In the genomic region with DNA sequence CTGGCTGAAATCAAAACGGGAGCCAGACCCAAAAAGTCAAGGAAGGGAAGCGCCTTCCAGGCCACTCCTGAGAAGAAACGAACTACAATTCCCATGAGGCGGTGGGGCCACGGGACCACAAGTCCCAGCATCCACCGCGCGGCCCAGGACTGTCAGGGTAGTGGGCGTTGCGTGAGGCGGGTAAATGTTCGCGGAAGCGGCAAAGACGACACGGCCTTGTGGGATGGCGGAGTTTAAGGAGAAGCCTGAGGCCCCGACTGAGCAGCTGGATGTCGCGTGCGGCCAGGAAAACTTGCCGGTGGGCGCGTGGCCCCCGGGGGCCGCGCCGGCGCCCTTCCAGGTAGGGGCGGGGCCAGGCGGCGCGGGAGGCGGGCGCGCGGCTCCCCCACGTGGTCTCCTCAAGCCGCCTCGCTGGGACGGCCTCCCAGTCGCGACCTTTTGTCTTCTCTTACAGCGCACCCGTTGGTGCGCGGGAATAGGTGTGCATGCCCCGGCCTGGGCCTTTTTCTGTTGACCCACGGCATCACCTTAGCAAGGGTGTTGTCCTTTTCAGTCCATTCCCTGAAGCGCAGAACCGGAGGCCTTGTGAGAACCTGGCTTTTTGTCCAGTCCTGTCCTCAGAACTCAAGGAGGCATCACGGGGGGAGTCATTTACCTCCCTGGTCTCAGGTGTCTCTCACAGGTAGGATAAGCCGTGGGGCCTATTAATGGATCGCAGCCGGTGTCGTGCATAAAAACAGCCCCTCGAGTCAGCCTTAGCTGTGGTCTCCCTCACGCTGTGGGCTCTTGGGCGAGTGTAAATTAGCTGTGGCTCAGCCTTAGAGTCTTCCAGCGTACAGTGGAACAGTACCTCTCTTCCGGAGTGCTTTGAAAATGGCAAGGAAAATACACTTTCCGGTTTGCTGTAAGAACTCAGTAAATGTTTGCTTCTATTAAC, we compare ENCODE assay signal across 8 cellular contexts. TPM values are rescaled to one million over a fixed set of nuclear protein-coding genes. Genes with fewer than 3 reads are reported as not detected.
A peak's percentile ranks its signal among the peaks of the same experiment; 100 is the strongest.
DNase-seq lines count a peak whose midpoint lies in the region; ATAC-seq, FAIRE-seq and TF ChIP-seq lines count a peak whose summit lies in the region.

A gene (plus strand): TSS at position 183 of the 937 bp plus-strand sequence. CDS start 2 bp downstream, at position 185.

- in situ Hi-C loops in GM13977 (cut with MboI; ENCODE audit: low pct_unique_long_range_greater_than_20kb, low sequenced_read_pairs, unreplicated experiment) = no loop called here

- H3K4me3 ChIP-seq in right atrium auricular region = peak within 1 kb of the TSS; percentile 64 to 70

- peaks cover 0 to 41% of the 10 kb centered on the region in 2 donors for H3K4me1 ChIP-seq in right atrium auricular region

- no peaks in the 10 kb centered on the region for H3K36me3 ChIP-seq in right atrium auricular region

- peak within 1 kb of the TSS; percentile 90 for H3K27ac Mint-ChIP-seq in T-helper 17 cell

- peak; percentile 99 for ATAC-seq in HG02798 (IDR thresholded peaks at IDR 0.05; ENCODE audit: poor library complexity, unreplicated experiment)
- ATAC-seq in T-helper 17 cell = peak; percentile 96

- TF ChIP-seq CTCF in GM13977 (IDR thresholded peaks at IDR 0.05; ENCODE audit: extremely low read depth, insufficient read depth, missing control alignments) (no peak), right atrium auricular region (IDR thresholded peaks at IDR 0.05) (no peak)

- no peaks in the 10 kb centered on the region for H3K27me3 Mint-ChIP-seq in T-helper 17 cell

- DNase-seq in GM13977 (ENCODE audit: low spot score) (peak; percentile 92), NCI-H1417 treated with DMSO at 0.1 percent for 48 hours (lab: John Stamatoyannopoulos, UW) (peak; percentile 56), T-helper 17 cell (peak; percentile 72), amygdala (lab: John Stamatoyannopoulos, UW) (peak; percentile 56 to 93 (median 81)), right atrium auricular region (ENCODE audit: low spot score) (peak; percentile 96), pulmonary artery endothelial cell (ENCODE audit: low read depth, low spot score) (peak; percentile 40), urothelium cell line (ENCODE audit: low spot score) (peak; percentile 96)

- H3K9me3 ChIP-seq in T-helper 17 cell (ENCODE audit: control insufficient read depth, low read length, poor library complexity, severe bottlenecking) (no peaks in the 10 kb centered on the region), right atrium auricular region (no peaks in the 10 kb centered on the region)

- no peaks in the 10 kb centered on the region for H3K27me3 ChIP-seq in right atrium auricular region

- peaks cover 7% of the 10 kb centered on the region for H3K4me1 Mint-ChIP-seq in T-helper 17 cell

- FAIRE-seq in urothelium cell line (lab: Jason Lieb, UNC) = peak; percentile 91

- peak within 1 kb of the TSS; percentile 93 for H3K27ac ChIP-seq in right atrium auricular region

- H3K4me3 Mint-ChIP-seq in T-helper 17 cell = peak within 1 kb of the TSS; percentile 93

- peaks cover 3% of the 10 kb centered on the region for H3K36me3 Mint-ChIP-seq in T-helper 17 cell (ENCODE audit: low read depth)

RNA-seq across cellular contexts. Expression of the gene that starts here (rescaled TPM):
- total RNA-seq in T-helper 17 cell (1 to 10 TPM; 7.4 to 9.6 TPM), right atrium auricular region (10 to 100 TPM; 13.5 to 18.5 TPM), pulmonary artery endothelial cell (7.2 and 13.7 TPM in 2 replicates)

Comparison
In these comparisons a context has a peak if more than half of its experiments do, and no peak if none do; other contexts are left out.
1. Peak in every context shown above with its lines: DNase-seq, ATAC-seq, H3K4me3 ChIP-seq and H3K27ac ChIP-seq.
2. DNase-seq: peak in every context shown above with its lines; median percentile 96 in right atrium auricular region; 96 in urothelium cell line; 92 in GM13977; 81 in amygdala; 72 in T-helper 17 cell; 56 in NCI-H1417 treated with DMSO at 0.1 percent for 48 hours; 40 in pulmonary artery endothelial cell.